ENCODE assay signal across 21 cellular contexts in genomic region chr20:25064561-25064960, GRCh38. TPM values are rescaled to one million over a fixed set of nuclear protein-coding genes. Genes with fewer than 3 reads are reported as not detected.
DNase-seq lines count a peak whose midpoint lies in the region; ATAC-seq, FAIRE-seq and TF ChIP-seq lines count a peak whose summit lies in the region.
"Had no signal": no experiment of that assay in that cellular context is flagged by ENCODE, and none has a peak within 500 bp of the region (broad histone marks: within the 10 kb centered on the region; RNA-seq: fewer than 3 reads in every experiment).

No MANE protein-coding gene starts in this region.

- H3K9me3 Mint-ChIP-seq in Caco-2 (ENCODE audit: unreplicated experiment), result no peaks in the 10 kb centered on the region
- H3K9me3 Mint-ChIP-seq in CD8-positive, alpha-beta memory T cell, result no peaks in the 10 kb centered on the region
- H3K9me3 Mint-ChIP-seq: CD4-positive, alpha-beta T cell; IgD-negative memory B cell had no signal

- H3K9me2 ChIP-seq in hepatocyte (replicated peaks; ENCODE audit: insufficient read depth), result no peaks in the 10 kb centered on the region

- no peak for DNase-seq in Caco-2
- DNase-seq in hepatocyte (ENCODE audit: low spot score), result no peak
- DNase-seq in sciatic nerve (ENCODE audit: low spot score), result peak; percentile 41
- no peak for DNase-seq in CD8-positive, alpha-beta memory T cell
- DNase-seq in testis, result no peak
- DNase-seq in GM12891 (ENCODE audit: insufficient read length, low spot score), result no peak
- DNase-seq: CD4-positive, alpha-beta T cell; DND-41; NCI-H1105; NCI-H2029 treated with DMSO at 0.1 percent for 48 hours; NCI-H2171 treated with DMSO at 0.1 percent for 48 hours; NCI-H524 treated with DMSO at 0.1 percent for 48 hours; NCI-H82; SHP77 treated with DMSO at 0.1 percent for 48 hours had no signal

- no TSS peak for BruUV-seq in Caco-2 (replicated peaks; lab: Mats Ljungman, UMichigan)

- peaks cover 47% of the 10 kb centered on the region for H3K4me1 Mint-ChIP-seq in Caco-2 (ENCODE audit: low read depth, unreplicated experiment)
- peaks cover 8 to 9% (median 8%) of the 10 kb centered on the region in 3 donors for H3K4me1 Mint-ChIP-seq in CD8-positive, alpha-beta memory T cell

- POLR2A ChIA-PET in Caco-2 (lab: Charles Lee), result interaction anchor here (1.5 kb wide), 1 partner anchor 183 kb away, joined by 3 read pairs; the partner anchor contains the start of gene PYGB
- POLR2A ChIA-PET in CD8-positive, alpha-beta memory T cell (lab: Charles Lee), result interaction anchor here (0.7 kb wide), 1 partner anchor 69 kb away, joined by 6 read pairs; no protein-coding TSS in a partner anchor

- TF ChIP-seq CTCF in Caco-2 (IDR thresholded peaks at IDR 0.05; ENCODE audit: insufficient read depth in 1 of 2, low read depth in 1 of 2, low read length in 1 of 2, severe bottlenecking in 1 of 2, unreplicated experiment in 1 of 2) (no peak), hepatocyte (IDR thresholded peaks at IDR 0.05; ENCODE audit: poor library complexity) (no peak), testis (IDR thresholded peaks at IDR 0.05) (no peak)

- CTCF ChIA-PET in Caco-2 (lab: Charles Lee), result interaction anchor here (0.8 to 2.0 kb wide), 4 partner anchors 8 to 183 kb away, joined by 3 to 44 read pairs (median 8); no protein-coding TSS in a partner anchor
- CTCF ChIA-PET in CD8-positive, alpha-beta memory T cell (lab: Charles Lee), result interaction anchor here (1.1 to 10.4 kb wide), 12 partner anchors 11 to 1127 kb away, joined by 3 to 147 read pairs (median 4); no protein-coding TSS in a partner anchor

- no peak for TF ChIP-seq POLR2A in testis (IDR thresholded peaks at IDR 0.05)
- no peak for TF ChIP-seq POLR2A in GM12891 (IDR thresholded peaks at IDR 0.05; ENCODE audit: low read depth, low read length)

- H3K27me3 ChIP-seq in BLaER1, result no peaks in the 10 kb centered on the region
- H3K27me3 ChIP-seq in Caco-2 (replicated peaks; ENCODE audit: control insufficient read depth, insufficient read depth, low read length), result no peaks in the 10 kb centered on the region
- peaks cover 14% of the 10 kb centered on the region for H3K27me3 ChIP-seq in hepatocyte
- H3K27me3 ChIP-seq in CD8-positive, alpha-beta memory T cell (ENCODE audit: insufficient read depth, low read length, poor library complexity, severe bottlenecking), result no peaks in the 10 kb centered on the region
- H3K27me3 ChIP-seq in testis, result no peaks in the 10 kb centered on the region

- H3K36me3 ChIP-seq in BLaER1 (no peaks in the 10 kb centered on the region), Caco-2 (ENCODE audit: control insufficient read depth, insufficient read depth, low read length) (no peaks in the 10 kb centered on the region), hepatocyte (replicated peaks; ENCODE audit: insufficient read depth, low read depth) (no peaks in the 10 kb centered on the region), testis (ENCODE audit: low read depth, missing control alignments) (no peaks in the 10 kb centered on the region)
- H3K36me3 ChIP-seq in CD8-positive, alpha-beta memory T cell (ENCODE audit: insufficient read depth, low read length), result no peaks in the 10 kb centered on the region

- H4K20me1 ChIP-seq in BLaER1 (no peaks in the 10 kb centered on the region), hepatocyte (ENCODE audit: insufficient read depth, poor library complexity, severe bottlenecking) (no peaks in the 10 kb centered on the region)

- H3K4me3 ChIP-seq in BLaER1 (no peak overlapping the region), Caco-2 (ENCODE audit: low read depth, low read length) (no peak overlapping the region), hepatocyte (no peak overlapping the region), testis (no peak overlapping the region)
- no peak overlapping the region for H3K4me3 ChIP-seq in CD8-positive, alpha-beta memory T cell (ENCODE audit: low read length)
- H3K4me3 ChIP-seq: GM12878, SK-N-MC had no signal

- H3K4me2 ChIP-seq in BLaER1 (peak overlapping the region; percentile 15), hepatocyte (peak overlapping the region; percentile 59)

- peak overlapping the region; percentile 68 for H3K4me3 Mint-ChIP-seq in Caco-2 (ENCODE audit: unreplicated experiment)
- no peak overlapping the region for H3K4me3 Mint-ChIP-seq in CD8-positive, alpha-beta memory T cell
- H3K4me3 Mint-ChIP-seq: CD4-positive, alpha-beta T cell; IgD-negative memory B cell had no signal

- 85% methylated on average over 4 of the region's 4 CpGs for WGBS in hepatocyte (ENCODE audit: low lambda C conversion rate, missing lambda C conversion rate)
- whole genome bisulfite sequencing in testis, 2 donors, result 99% methylated on average over 4 of the region's 4 CpGs

- H3K4me1 ChIP-seq in BLaER1 (peaks cover 18% of the 10 kb centered on the region), Caco-2 (peaks cover 46% of the 10 kb centered on the region), hepatocyte (ENCODE audit: insufficient read depth) (peaks cover 10% of the 10 kb centered on the region), testis (peaks cover 2% of the 10 kb centered on the region)
- peaks cover 5% of the 10 kb centered on the region for H3K4me1 ChIP-seq in CD8-positive, alpha-beta memory T cell (ENCODE audit: insufficient read depth, low read length)

- H3K27ac ChIP-seq in BLaER1 (no peak overlapping the region), hepatocyte (peak overlapping the region; percentile 83), testis (no peak overlapping the region)
- no peak overlapping the region for H3K27ac ChIP-seq in CD8-positive, alpha-beta memory T cell (ENCODE audit: low read depth, low read length)
- H3K27ac ChIP-seq: SK-N-MC had no signal

- H3K9me3 ChIP-seq in BLaER1 (no peaks in the 10 kb centered on the region), Caco-2 (no peaks in the 10 kb centered on the region), hepatocyte (ENCODE audit: low read depth) (no peaks in the 10 kb centered on the region), testis (no peaks in the 10 kb centered on the region)
- no peaks in the 10 kb centered on the region for H3K9me3 ChIP-seq in CD8-positive, alpha-beta memory T cell (ENCODE audit: low read length)

- H3K27me3 Mint-ChIP-seq in Caco-2 (ENCODE audit: insufficient read depth, unreplicated experiment), result no peaks in the 10 kb centered on the region
- H3K27me3 Mint-ChIP-seq in CD8-positive, alpha-beta memory T cell, result peaks cover 3 to 15% of the 10 kb centered on the region in 2 donors

- no peak overlapping the region for H2AFZ ChIP-seq in hepatocyte

- ATAC-seq in sciatic nerve, result no peak
- no peak for ATAC-seq in GM19397 (IDR thresholded peaks at IDR 0.05; ENCODE audit: unreplicated experiment)

- H3K79me2 ChIP-seq in hepatocyte, result no peaks in the 10 kb centered on the region

- no peak overlapping the region for H3K9ac ChIP-seq in BLaER1

- FAIRE-seq in GM12891 (lab: Jason Lieb, UNC), result no peak
- FAIRE-seq: GM12878, H1 had no signal

- no peaks in the 10 kb centered on the region for H3K36me3 Mint-ChIP-seq in Caco-2 (ENCODE audit: insufficient read depth, unreplicated experiment)
- no peaks in the 10 kb centered on the region for H3K36me3 Mint-ChIP-seq in CD8-positive, alpha-beta memory T cell
- H3K36me3 Mint-ChIP-seq: IgD-negative memory B cell had no signal

- peak overlapping the region; percentile 56 for H3K27ac Mint-ChIP-seq in Caco-2 (ENCODE audit: unreplicated experiment)
- peak overlapping the region in 1 of 8 donors; percentile 37 for H3K27ac Mint-ChIP-seq in CD8-positive, alpha-beta memory T cell
- H3K27ac Mint-ChIP-seq: CD4-positive, alpha-beta T cell had no signal

- intact Hi-C loops in Caco-2 (cut with micrococcal nuclease; ENCODE audit: unreplicated experiment) (loop anchor here (2.0 to 10.0 kb wide), 5 partner anchors 34 to 180 kb away; partner anchors contain the start of gene PYGB), sciatic nerve (cut with DNase I) (loop anchor here (5.0 kb wide), 1 partner anchor 67 kb away; no protein-coding TSS in a partner anchor), testis (cut with DNase I; ENCODE audit: low total_unique reads) (loop anchor here (5.0 kb wide), 1 partner anchor 67 kb away; no protein-coding TSS in a partner anchor)

TF ChIP-seq in GM12891, 5 proteins besides CTCF, POLR2A, EP300 and RAD21:
- TF ChIP-seq POU2F2 (IDR thresholded peaks at IDR 0.05; ENCODE audit: low read depth, low read length), result no peak
- TF ChIP-seq POLR2AphosphoS5 (IDR thresholded peaks at IDR 0.05; ENCODE audit: low read depth, low read length), result no peak
- TF ChIP-seq TAF1 (IDR thresholded peaks at IDR 0.05; ENCODE audit: low read depth, low read length), result no peak
- no peak for TF ChIP-seq PAX5 (IDR thresholded peaks at IDR 0.05; ENCODE audit: insufficient read depth, low read length, severe bottlenecking)
- TF ChIP-seq SPI1 (IDR thresholded peaks at IDR 0.05; ENCODE audit: low read depth, low read length), result no peak

RNA-seq across cellular contexts. Expression of gene ACSS1, which starts 6.6 kb away (rescaled TPM):
- total RNA-seq in Caco-2 (2022) (81.9 and 113 TPM in 2 replicates), hepatocyte (20.5 and 22.2 TPM in 2 replicates), sciatic nerve (27.4 TPM), testis (100 to 1,000 TPM; 162 to 184 TPM)
- polyA plus RNA-seq in hepatocyte (28.2 and 37.7 TPM in 2 replicates), testis (ENCODE audit: insufficient read depth, low read depth, low replicate concordance) (61.5 TPM)
- 10 to 100 TPM; 24.5 to 24.8 TPM for total RNA-seq in CD8-positive, alpha-beta memory T cell
- polyA plus RNA-seq in CD8-positive, alpha-beta memory T cell, result 59.6 TPM
- polyA plus RNA-seq in GM12891 (2012; ENCODE audit: low read depth, missing spikeins), result 10.7 TPM

RNA-seq across cellular contexts. Expression of gene VSX1, which starts 17.4 kb away (rescaled TPM):
- total RNA-seq in Caco-2 (2022) (not detected in 2 replicates), hepatocyte (not detected in 2 replicates), sciatic nerve (not detected), testis (under 1 TPM; 0.16 to 0.37 TPM)
- polyA plus RNA-seq in hepatocyte (not detected in 2 replicates), testis (ENCODE audit: insufficient read depth, low read depth, low replicate concordance) (0.38 TPM)
- total RNA-seq in CD8-positive, alpha-beta memory T cell, result not detected
- polyA plus RNA-seq in CD8-positive, alpha-beta memory T cell, result not detected
- not detected for polyA plus RNA-seq in GM12891 (2012; ENCODE audit: low read depth, missing spikeins)
- total RNA-seq: CD4-positive, alpha-beta T cell; GM12878; H1 had no signal
- polyA plus RNA-seq: BJ, IgD-negative memory B cell had no signal
